In the genomic region with DNA sequence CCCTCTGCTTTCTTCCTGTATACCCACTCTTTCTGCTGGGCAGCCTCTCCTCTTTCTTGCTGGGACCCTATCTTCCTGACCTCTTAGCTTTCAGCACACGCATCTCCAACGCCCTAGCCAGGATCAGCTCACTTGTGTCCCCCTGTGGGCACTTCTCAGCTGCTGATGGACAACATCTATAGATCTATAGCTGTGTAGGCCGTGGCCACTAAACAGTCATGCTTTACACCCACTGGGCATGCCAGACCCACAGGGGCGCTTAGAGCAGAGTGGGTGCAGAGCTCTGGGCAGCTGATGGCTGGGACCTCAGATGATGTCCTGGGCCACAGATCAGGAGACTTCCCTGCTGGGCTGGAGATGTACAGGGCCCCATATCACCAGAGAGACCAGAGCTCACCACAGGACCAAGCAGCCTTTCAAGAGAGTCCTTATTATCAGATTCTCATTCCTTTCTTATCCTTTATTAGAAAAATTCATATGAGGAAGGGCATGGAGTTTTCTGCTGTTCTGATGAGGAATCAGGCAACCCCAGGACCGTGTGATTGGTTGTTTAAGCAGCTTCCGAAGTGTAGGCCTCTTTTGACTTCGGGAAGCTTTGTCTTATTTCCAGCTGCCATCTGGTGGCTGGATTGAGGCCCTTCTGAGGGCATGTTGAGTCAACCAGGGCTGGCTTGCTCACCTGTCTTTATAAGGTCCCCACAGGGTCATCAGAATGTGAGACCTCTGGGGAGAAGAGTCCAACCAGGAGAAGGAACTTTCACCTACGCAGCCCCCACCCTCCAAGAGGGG, we compare ENCODE assay signal across 8 cellular contexts.
A peak's percentile ranks its signal among the peaks of the same experiment; 100 is the strongest.
DNase-seq lines count a peak whose midpoint lies in the region; ATAC-seq and TF ChIP-seq lines count a peak whose summit lies in the region.

No MANE protein-coding gene starts in this region.

- no peaks in the 10 kb centered on the region for H3K36me3 Mint-ChIP-seq in CD4-positive, alpha-beta memory T cell

- DNase-seq in CD4-positive, alpha-beta memory T cell = peak in 4 of 5 donors; percentile 22 to 34 (median 25)
- DNase-seq in HCT116 (ENCODE audit: low read depth, low spot score) (peak; percentile 66), NOMO-1 treated with DMSO at 0.1 percent for 48 hours (lab: John Stamatoyannopoulos, UW; ENCODE audit: unreplicated experiment) (peak; percentile 44), fibroblast of villous mesenchyme (ENCODE audit: low read depth) (peak; percentile 80), occipital lobe (lab: John Stamatoyannopoulos, UW) (peak; percentile 31), ureter (ENCODE audit: low spot score) (peak; percentile 54), cortex of kidney (lab: John Stamatoyannopoulos, UW) (no peak)
- DNase-seq in activated T-cell treated with anti-CD3 and anti-CD28 coated beads, Interleukin-2, amount 50 U/mL, for 48 hours = peak; percentile 68 to 72

- peaks cover 0 to 3% (median 0%) of the 10 kb centered on the region in 8 donors for H3K9me3 Mint-ChIP-seq in CD4-positive, alpha-beta memory T cell

- peak; percentile 80 to 87 (median 82) for TF ChIP-seq CTCF in HCT116 (IDR thresholded peaks at IDR 0.05 in 2 of 3, conservative IDR thresholded peaks at IDR 0.05 in 1 of 3; ENCODE audit: borderline replicate concordance in 1 of 3, insufficient read depth in 1 of 3, low read depth in 2 of 3, low read length in 2 of 3)
- peak; percentile 83 for TF ChIP-seq CTCF in fibroblast of villous mesenchyme (IDR thresholded peaks at IDR 0.05; ENCODE audit: insufficient read depth, low read depth, low read length)

- no peaks in the 10 kb centered on the region for H3K4me1 ChIP-seq in CD4-positive, alpha-beta memory T cell (ENCODE audit: insufficient read depth, low read length)
- peaks cover 0 to 6% of the 10 kb centered on the region in 2 experiments; a peak in 1 of 4 replicates for H3K4me1 ChIP-seq in HCT116 (ENCODE audit: control insufficient read depth in 1 of 2, insufficient read depth in 2 of 2, low read length in 2 of 2)

- no peak overlapping the region for H3K4me3 ChIP-seq in CD4-positive, alpha-beta memory T cell (ENCODE audit: low read length in 2 of 2)
- H3K4me3 ChIP-seq in HCT116 (replicated peaks in 1 of 2; ENCODE audit: low read depth in 1 of 2, low read length in 2 of 2) (no peak overlapping the region), fibroblast of villous mesenchyme (ENCODE audit: low read depth, low read length) (no peak overlapping the region)

- no peak overlapping the region for H3K27ac Mint-ChIP-seq in CD4-positive, alpha-beta memory T cell

- H3K27me3 Mint-ChIP-seq in CD4-positive, alpha-beta memory T cell = no peaks in the 10 kb centered on the region

- RAD21 ChIA-PET in HCT116 (lab: Charles Lee; ENCODE audit: low non-redundant PET in 1 of 2, low total read pairs in 2 of 2, uncharacterized antibody in 2 of 2, unreplicated experiment in 2 of 2) = interaction anchor here (0.7 to 2.5 kb wide), 7 partner anchors 53 to 149 kb away, joined by 3 to 27 read pairs (median 5); a partner anchor contains a TSS

- no peaks in the 10 kb centered on the region for H3K9me2 ChIP-seq in HCT116 (ENCODE audit: insufficient read depth)

- H3K9me3 ChIP-seq in CD4-positive, alpha-beta memory T cell (ENCODE audit: control insufficient read depth in 1 of 2, low read length in 2 of 2) = no peaks in the 10 kb centered on the region
- no peaks in the 10 kb centered on the region for H3K9me3 ChIP-seq in HCT116 (ENCODE audit: control insufficient read depth in 1 of 2, insufficient read depth in 1 of 2, low read depth in 1 of 2, low read length in 2 of 2)

- H2AFZ ChIP-seq in HCT116 (ENCODE audit: low read depth, low read length, poor library complexity, severe bottlenecking) = no peak overlapping the region

- H3K4me1 Mint-ChIP-seq in CD4-positive, alpha-beta memory T cell = no peaks in the 10 kb centered on the region

- no peaks in the 10 kb centered on the region for H4K20me1 ChIP-seq in HCT116 (ENCODE audit: insufficient read depth)

- H3K79me2 ChIP-seq in HCT116 (ENCODE audit: insufficient read depth, low read length) = no peaks in the 10 kb centered on the region

- no peak overlapping the region for H3K4me2 ChIP-seq in HCT116 (ENCODE audit: low read length)

- CTCF ChIA-PET in CD4-positive, alpha-beta memory T cell (lab: Charles Lee; ENCODE audit: partially characterized antibody) = interaction anchor here (0.7 to 3.5 kb wide), 8 partner anchors 8 to 310 kb away, joined by 3 to 75 read pairs (median 4); a partner anchor contains a TSS
- CTCF ChIA-PET in HCT116 (lab: Charles Lee) = interaction anchor here (0.8 to 2.5 kb wide), 16 partner anchors 8 to 310 kb away, joined by 3 to 95 read pairs (median 5); a partner anchor contains a TSS

- H3K4me3 Mint-ChIP-seq in CD4-positive, alpha-beta memory T cell = no peak overlapping the region

- no TSS peak for BruUV-seq in HCT116 (replicated peaks; lab: Mats Ljungman, UMichigan)

- peak; percentile 97 for TF ChIP-seq RAD21 in HCT116 (IDR thresholded peaks at IDR 0.05; ENCODE audit: low read depth)

- H3K36me3 ChIP-seq in CD4-positive, alpha-beta memory T cell (ENCODE audit: insufficient read depth, low read length) = no peaks in the 10 kb centered on the region
- no peaks in the 10 kb centered on the region for H3K36me3 ChIP-seq in HCT116 (ENCODE audit: control insufficient read depth in 1 of 2, insufficient read depth in 2 of 2, low read length in 2 of 2)

- intact Hi-C loops in CD4-positive, alpha-beta memory T cell (cut with micrococcal nuclease) = loop anchor here (1.0 kb wide), 1 partner anchor 88 kb away; a partner anchor contains a TSS
- intact Hi-C loops in HCT116 (cut with micrococcal nuclease) = loop anchor here (1.0 to 10.0 kb wide), 3 partner anchors 121 to 310 kb away; a partner anchor contains a TSS

- TF ChIP-seq POLR2A in HCT116 (IDR thresholded peaks at IDR 0.05; ENCODE audit: borderline replicate concordance, extremely low read depth, insufficient read depth, insufficient read length) = no peak

- H3K27ac ChIP-seq in CD4-positive, alpha-beta memory T cell (ENCODE audit: low read depth, low read length) = no peak overlapping the region
- H3K27ac ChIP-seq in HCT116 (ENCODE audit: low read depth, low read length) = no peak overlapping the region

- no peaks in the 10 kb centered on the region for H3K27me3 ChIP-seq in CD4-positive, alpha-beta memory T cell (ENCODE audit: insufficient read depth, low read length)
- no peaks in the 10 kb centered on the region for H3K27me3 ChIP-seq in HCT116 (ENCODE audit: insufficient read depth, low read length)

- H3K9ac ChIP-seq in HCT116 (ENCODE audit: low read length) = no peak overlapping the region

- ATAC-seq in HCT116 = peak; percentile 96

- POLR2A ChIA-PET in CD4-positive, alpha-beta memory T cell (lab: Charles Lee; ENCODE audit: partially characterized antibody) = interaction anchor here (2.1 kb wide), 1 partner anchor 121 kb away, joined by 33 read pairs; a partner anchor contains a TSS
- POLR2A ChIA-PET in HCT116 (lab: Charles Lee) = interaction anchor here (1.3 to 1.9 kb wide), 2 partner anchors 120 to 310 kb away, joined by 3 to 15 read pairs; a partner anchor contains a TSS

TF ChIP-seq in HCT116, 20 proteins besides CTCF, POLR2A, EP300 and RAD21:
- TF ChIP-seq FOSL1 (IDR thresholded peaks at IDR 0.05; ENCODE audit: low read depth) = no peak
- no peak for TF ChIP-seq POLR2AphosphoS5 (IDR thresholded peaks at IDR 0.05; ENCODE audit: low read depth, low read length)
- TF ChIP-seq, protein P1, sequence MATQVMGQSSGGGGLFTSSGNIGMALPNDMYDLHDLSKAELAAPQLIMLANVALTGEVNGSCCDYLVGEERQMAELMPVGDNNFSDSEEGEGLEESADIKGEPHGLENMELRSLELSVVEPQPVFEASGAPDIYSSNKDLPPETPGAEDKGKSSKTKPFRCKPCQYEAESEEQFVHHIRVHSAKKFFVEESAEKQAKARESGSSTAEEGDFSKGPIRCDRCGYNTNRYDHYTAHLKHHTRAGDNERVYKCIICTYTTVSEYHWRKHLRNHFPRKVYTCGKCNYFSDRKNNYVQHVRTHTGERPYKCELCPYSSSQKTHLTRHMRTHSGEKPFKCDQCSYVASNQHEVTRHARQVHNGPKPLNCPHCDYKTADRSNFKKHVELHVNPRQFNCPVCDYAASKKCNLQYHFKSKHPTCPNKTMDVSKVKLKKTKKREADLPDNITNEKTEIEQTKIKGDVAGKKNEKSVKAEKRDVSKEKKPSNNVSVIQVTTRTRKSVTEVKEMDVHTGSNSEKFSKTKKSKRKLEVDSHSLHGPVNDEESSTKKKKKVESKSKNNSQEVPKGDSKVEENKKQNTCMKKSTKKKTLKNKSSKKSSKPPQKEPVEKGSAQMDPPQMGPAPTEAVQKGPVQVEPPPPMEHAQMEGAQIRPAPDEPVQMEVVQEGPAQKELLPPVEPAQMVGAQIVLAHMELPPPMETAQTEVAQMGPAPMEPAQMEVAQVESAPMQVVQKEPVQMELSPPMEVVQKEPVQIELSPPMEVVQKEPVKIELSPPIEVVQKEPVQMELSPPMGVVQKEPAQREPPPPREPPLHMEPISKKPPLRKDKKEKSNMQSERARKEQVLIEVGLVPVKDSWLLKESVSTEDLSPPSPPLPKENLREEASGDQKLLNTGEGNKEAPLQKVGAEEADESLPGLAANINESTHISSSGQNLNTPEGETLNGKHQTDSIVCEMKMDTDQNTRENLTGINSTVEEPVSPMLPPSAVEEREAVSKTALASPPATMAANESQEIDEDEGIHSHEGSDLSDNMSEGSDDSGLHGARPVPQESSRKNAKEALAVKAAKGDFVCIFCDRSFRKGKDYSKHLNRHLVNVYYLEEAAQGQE (IDR thresholded peaks at IDR 0.05; ENCODE audit: low read depth) = no peak
- TF ChIP-seq, protein P2, sequence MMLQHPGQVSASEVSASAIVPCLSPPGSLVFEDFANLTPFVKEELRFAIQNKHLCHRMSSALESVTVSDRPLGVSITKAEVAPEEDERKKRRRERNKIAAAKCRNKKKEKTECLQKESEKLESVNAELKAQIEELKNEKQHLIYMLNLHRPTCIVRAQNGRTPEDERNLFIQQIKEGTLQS (IDR thresholded peaks at IDR 0.05) = no peak
- no peak for TF ChIP-seq ZFX (IDR thresholded peaks at IDR 0.05)
- TF ChIP-seq EGR1 (IDR thresholded peaks at IDR 0.05; ENCODE audit: low read depth) = no peak
